ENCODE assay signal across 8 cellular contexts in the genomic region with DNA sequence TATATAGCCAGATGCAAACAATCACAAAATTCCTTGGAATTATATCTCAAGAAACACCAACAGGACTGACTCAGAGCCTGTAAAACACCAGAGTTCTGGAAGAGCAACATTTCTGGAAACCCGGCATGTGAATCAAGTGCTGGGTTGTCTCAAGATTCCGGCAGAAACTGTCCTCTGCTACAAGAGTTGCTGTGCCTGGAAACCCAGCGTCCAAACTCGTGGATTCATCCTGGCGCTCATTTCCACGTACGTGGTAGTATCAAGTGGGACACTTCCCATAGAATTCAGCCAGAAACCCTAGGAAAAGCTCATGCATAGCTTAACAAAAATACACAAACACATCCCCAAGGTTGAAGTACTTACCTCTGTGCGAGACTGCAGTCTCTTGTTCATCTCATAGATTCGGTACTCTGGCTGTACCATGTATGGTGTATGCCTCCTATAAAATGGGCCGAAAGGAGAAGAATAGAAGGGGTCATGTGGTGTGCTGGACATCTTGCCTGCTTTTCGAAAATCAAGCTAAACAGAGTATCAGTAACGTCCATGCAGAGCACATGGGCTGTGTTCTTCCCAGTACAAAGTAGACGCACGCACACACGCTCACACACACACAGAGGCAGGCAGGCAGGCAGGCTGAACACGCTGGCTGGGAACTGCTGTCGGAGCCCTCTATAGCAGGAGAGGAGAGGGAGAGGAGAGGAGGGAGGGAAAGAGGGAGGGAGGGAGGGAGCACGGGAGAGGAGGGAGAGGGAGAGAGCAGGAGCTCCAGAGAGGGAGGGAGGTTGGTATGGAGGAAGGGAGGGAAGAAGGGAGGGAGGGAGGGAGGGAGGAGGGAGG. TPM values are rescaled to one million over a fixed set of nuclear protein-coding genes. Genes with fewer than 3 reads are reported as not detected.
DNase-seq lines count a peak whose midpoint lies in the region; ATAC-seq, FAIRE-seq and TF ChIP-seq lines count a peak whose summit lies in the region.

A gene (minus strand): TSS at position 655 of the 837 bp plus-strand sequence.

- H3K4me3 ChIP-seq in MG63 (peak within 1 kb of the TSS; percentile 60), H1 (ENCODE audit: extremely low read depth in 1 of 4, insufficient read depth in 2 of 4, low read depth in 3 of 4, low read length in 4 of 4) (peak within 1 kb of the TSS; percentile 60 to 80 (median 78)), lower leg skin (ENCODE audit: low read depth, poor library complexity, severe bottlenecking) (peak within 1 kb of the TSS; percentile 20)

- H2BK120ac ChIP-seq in H1 (replicated peaks; ENCODE audit: low read depth, low read length), result peak within 1 kb of the TSS; percentile 41

- POLR2A ChIA-PET in H1 (lab: Charles Lee; ENCODE audit: partially characterized antibody), result interaction anchor here (1.0 to 2.2 kb wide), 4 partner anchors 11 to 106 kb away, joined by 3 to 5 read pairs (median 4); no protein-coding TSS in a partner anchor

- H3K4ac ChIP-seq in H1 (replicated peaks; ENCODE audit: insufficient read length, low read depth, low read length), result peak within 1 kb of the TSS; percentile 1

- H3K27me3 ChIP-seq in MG63, result no peaks in the 10 kb centered on the region
- no peaks in the 10 kb centered on the region for H3K27me3 ChIP-seq in H1 (replicated peaks in 1 of 4; ENCODE audit: control insufficient read depth in 3 of 4, extremely low read depth in 1 of 4, insufficient read depth in 3 of 4, low read length in 3 of 4)

- peak within 1 kb of the TSS; percentile 59 for H4K91ac ChIP-seq in H1 (replicated peaks; ENCODE audit: insufficient read length, low read length)

- H3K9me3 ChIP-seq in MG63 (no peaks in the 10 kb centered on the region), H1 (ENCODE audit: insufficient read depth in 2 of 2, low read depth in 1 of 2, low read length in 1 of 2) (no peaks in the 10 kb centered on the region)

- peak within 1 kb of the TSS; percentile 80 for H2BK20ac ChIP-seq in H1 (ENCODE audit: low read length)

- H3K4me2 ChIP-seq in H1 (ENCODE audit: insufficient read depth in 1 of 2, low read depth in 2 of 2, low read length in 2 of 2), result peak within 1 kb of the TSS; percentile 98

- peak within 1 kb of the TSS; percentile 36 for H3K18ac ChIP-seq in H1 (ENCODE audit: extremely low read depth, low read length)

- peak within 1 kb of the TSS; percentile 45 for H2BK12ac ChIP-seq in H1 (ENCODE audit: low read depth, low read length)

- TF ChIP-seq EP300 in H1 (IDR thresholded peaks at IDR 0.05; ENCODE audit: borderline replicate concordance in 1 of 2, low read depth in 2 of 2, low read length in 2 of 2), result no peak

- peak within 1 kb of the TSS; percentile 94; the same call in 1 of the 2 replicates for H2BK5ac ChIP-seq in H1 (ENCODE audit: low read depth, low read length)

- WGBS in H1 (ENCODE audit: extremely low coverage in 1 of 2, insufficient coverage in 1 of 2, insufficient read length in 1 of 2, insufficient replicate concordance in 2 of 2, low coverage in 1 of 2, low lambda C conversion rate in 2 of 2, missing lambda C conversion rate in 1 of 2), 2 experiments, result 2% methylated on average over 17 of the region's 18 CpGs; no CpG with 5 or more reads in 1 of the 2 experiments
- 6 to 7% methylated on average over 17 to 18 of the region's 18 CpGs for WGBS in lower leg skin, 2 donors

- H2AFZ ChIP-seq in H1 (ENCODE audit: low read length), result peak within 1 kb of the TSS; percentile 37; the same call in 1 of the 2 replicates

- H3K79me2 ChIP-seq in H1 (ENCODE audit: control insufficient read depth in 1 of 2, insufficient read depth in 2 of 2, low read length in 2 of 2), result peaks cover 0 to 45% of the 10 kb centered on the region in 2 experiments; a peak in 3 of 4 replicates

- DNase-seq in MG63 (peak; percentile 88), H1 (ENCODE audit: low read depth in 1 of 2, low spot score in 2 of 2) (peak; percentile 54 to 64), lower leg skin (ENCODE audit: low spot score in 2 of 2) (peak; percentile 29 to 90), stromal cell of bone marrow (ENCODE audit: low read depth) (peak; percentile 73), DMS53 (lab: John Stamatoyannopoulos, UW) (no peak), NCI-H1436 (lab: John Stamatoyannopoulos, UW) (no peak)

- no peaks in the 10 kb centered on the region for H3K79me1 ChIP-seq in H1 (ENCODE audit: low read depth, low read length)

- peak in 1 of 2 experiments; percentile 18; a peak in 1 of 4 replicates for TF ChIP-seq RAD21 in H1 (IDR thresholded peaks at IDR 0.05 in 1 of 2, conservative IDR thresholded peaks at IDR 0.05 in 1 of 2; ENCODE audit: low read depth in 2 of 2, low read length in 2 of 2)

- no peaks in the 10 kb centered on the region for H4K20me1 ChIP-seq in H1 (replicated peaks in 1 of 2; ENCODE audit: control insufficient read depth in 1 of 2, insufficient read depth in 2 of 2, low read length in 2 of 2)

- H4K5ac ChIP-seq in H1 (ENCODE audit: insufficient read length, low read depth, low read length), result peak within 1 kb of the TSS; percentile 31

- H3K56ac ChIP-seq in H1 (replicated peaks; ENCODE audit: insufficient read length, low read depth, low read length), result no peak within 1 kb of the TSS

- H4K8ac ChIP-seq in H1 (ENCODE audit: extremely low read depth, insufficient read depth, low read length), result no peak within 1 kb of the TSS

- peak within 1 kb of the TSS; percentile 8; the same call in 1 of the 2 replicates for H2BK15ac ChIP-seq in H1 (ENCODE audit: low read length)

- H3K36me3 ChIP-seq in MG63 (no peaks in the 10 kb centered on the region), H1 (ENCODE audit: control insufficient read depth in 2 of 4, insufficient read depth in 4 of 4, low read length in 3 of 4) (no peaks in the 10 kb centered on the region)

- no peak for FAIRE-seq in H1 (lab: Jason Lieb, UNC)

- TF ChIP-seq POLR2A in H1 (IDR thresholded peaks at IDR 0.05; ENCODE audit: control extremely low read depth in 1 of 2, low read depth in 2 of 2, low read length in 2 of 2) (peak in 1 of 2 experiments; percentile 51; a peak in 1 of 3 replicates), lower leg skin (IDR thresholded peaks at IDR 0.05) (no peak)

- intact Hi-C loops in lower leg skin (cut with DNase I; ENCODE audit: low total_unique reads), result no loop called here

- H2AK5ac ChIP-seq in H1 (ENCODE audit: low read depth, low read length), result no peak within 1 kb of the TSS

- no peak within 1 kb of the TSS for H3K23ac ChIP-seq in H1 (ENCODE audit: insufficient read length)

- peak within 1 kb of the TSS; percentile 9 to 76 (median 34) for H3K9ac ChIP-seq in H1 (replicated peaks in 1 of 4; ENCODE audit: extremely low read depth in 1 of 4, low read depth in 3 of 4, low read length in 3 of 4)

- H3K27ac ChIP-seq in H1 (ENCODE audit: low read depth, low read length), result peak within 1 kb of the TSS; percentile 35; the same call in 1 of the 2 replicates

- H3K4me1 ChIP-seq in H1 (replicated peaks in 1 of 4; ENCODE audit: control insufficient read depth in 3 of 4, insufficient read depth in 4 of 4, low read length in 3 of 4), result peaks cover 0 to 16% (median 13%) of the 10 kb centered on the region in 4 experiments; a peak in 5 of 7 replicates

- CTCF ChIA-PET in H1 (lab: Charles Lee; ENCODE audit: partially characterized antibody), result interaction anchor here (0.6 to 6.3 kb wide), 10 partner anchors 9 to 571 kb away, joined by 3 to 35 read pairs (median 4); no protein-coding TSS in a partner anchor

- no peak for ATAC-seq in HG02938 (IDR thresholded peaks at IDR 0.05; ENCODE audit: unreplicated experiment)
- no peak for ATAC-seq in HG02840 (IDR thresholded peaks at IDR 0.05; ENCODE audit: low FRiP score, unreplicated experiment)

- peaks cover 8% of the 10 kb centered on the region; the same call in 1 of the 2 replicates for H3K23me2 ChIP-seq in H1 (ENCODE audit: low read depth, low read length)

- H3K14ac ChIP-seq in H1 (ENCODE audit: insufficient read length), result no peak within 1 kb of the TSS

- TF ChIP-seq CTCF in H1 (IDR thresholded peaks at IDR 0.05; ENCODE audit: control extremely low read depth in 1 of 3, insufficient read depth in 1 of 3, low read depth in 1 of 3, low read length in 3 of 3) (no peak), lower leg skin (IDR thresholded peaks at IDR 0.05) (no peak)

TF ChIP-seq in H1, 55 proteins besides CTCF, POLR2A, EP300 and RAD21 (continues in another document):
- no peak for TF ChIP-seq ZNF274 (IDR thresholded peaks at IDR 0.05; ENCODE audit: borderline replicate concordance, extremely low read depth, low read length)
- TF ChIP-seq NANOG (IDR thresholded peaks at IDR 0.05; ENCODE audit: insufficient read depth, low read depth, low read length, poor library complexity, severe bottlenecking), result no peak
- TF ChIP-seq SP2 (IDR thresholded peaks at IDR 0.05; ENCODE audit: low read length), result no peak
- TF ChIP-seq SIN3A (conservative IDR thresholded peaks at IDR 0.05 in 1 of 2, IDR thresholded peaks at IDR 0.05 in 1 of 2; ENCODE audit: low read depth in 1 of 2, low read length in 2 of 2), result peak; percentile 37 to 77; a peak in 1 of 4 replicates
- no peak for TF ChIP-seq HDAC2 (IDR thresholded peaks at IDR 0.05; ENCODE audit: borderline replicate concordance in 1 of 2, low read depth in 2 of 2, low read length in 2 of 2)
- no peak for TF ChIP-seq JUND (IDR thresholded peaks at IDR 0.05; ENCODE audit: low read length)
- TF ChIP-seq SAP30 (IDR thresholded peaks at IDR 0.05; ENCODE audit: insufficient read depth, insufficient replicate concordance, low read length), result peak; percentile 92
- TF ChIP-seq KDM4A (IDR thresholded peaks at IDR 0.05; ENCODE audit: low read depth, low read length, severe bottlenecking), result peak; percentile 37
- TF ChIP-seq FOSL1 (IDR thresholded peaks at IDR 0.05; ENCODE audit: insufficient read depth, low read depth, low read length), result no peak
- no peak for TF ChIP-seq SIRT6 (IDR thresholded peaks at IDR 0.05; ENCODE audit: low read length)
- TF ChIP-seq BACH1 (IDR thresholded peaks at IDR 0.05; ENCODE audit: low read length), result no peak
- peak; percentile 70; the same call in 1 of the 2 replicates for TF ChIP-seq EGR1 (IDR thresholded peaks at IDR 0.05; ENCODE audit: borderline replicate concordance, low read depth, low read length)
- TF ChIP-seq BRCA1 (IDR thresholded peaks at IDR 0.05; ENCODE audit: low read depth, low read length), result no peak

RNA-seq across cellular contexts. Expression of the gene that starts here (rescaled TPM):
- 8.1 and 18.7 TPM in 2 replicates for total RNA-seq in MG63 (2014; rRNA removed; shearing (Covaris generic); ENCODE audit: low replicate concordance)
- 42.7 and 57.0 TPM in 2 replicates for total RNA-seq in H1 (2021; fragmentation: NEBNext Ultra II Directional; extraction: Animal tissue kit (Norgen Biotek cat#: 25700))
- 72.5 and 140 TPM in 2 replicates for polyA plus RNA-seq in H1 (2011; rRNA removed)
- 109 TPM for polyA plus RNA-seq in H1 (2011; cell fraction: cytosol; rRNA removed)
- polyA plus RNA-seq in H1 (2011; cell fraction: nucleus; rRNA removed), result 120 TPM
- 58.9 to 71.0 TPM (median 65.0 TPM) in 4 replicates for polyA plus RNA-seq in H1 (2012, experiment 1 of 2)
- 5.7 TPM for polyA plus RNA-seq in H1 (2012, experiment 2 of 2)
- polyA plus RNA-seq in H1 (2013, experiment 1 of 2), result 64.5 TPM
- 66.8 TPM for polyA plus RNA-seq in H1 (2013, experiment 2 of 2)
- 584 and 647 TPM in 2 replicates for polyA minus RNA-seq in H1 (2011; rRNA and poly(A)+ RNA removed)
- polyA minus RNA-seq in H1 (2011; cell fraction: cytosol; rRNA and poly(A)+ RNA removed), result 58.2 TPM
- 605 TPM for polyA minus RNA-seq in H1 (2011; cell fraction: nucleus; rRNA and poly(A)+ RNA removed)
- 10 to 100 TPM in 1 of 4 donors, 1 to 10 TPM in 3; 5.4 to 14.0 (median 7.8) TPM for total RNA-seq in lower leg skin

Comparison
In these comparisons a context has a peak if more than half of its experiments do, and no peak if none do; other contexts are left out.
1. DNase-seq: peak in MG63 (single experiment), H1 (2 of 2), lower leg skin (2 of 2) and stromal cell of bone marrow (single experiment); none in DMS53 (single experiment) and NCI-H1436 (single experiment).
2. H3K4me3 ChIP-seq: peak in every context shown above with its lines; median percentile 78 in H1; 60 in MG63; 20 in lower leg skin.